Comparison of ENCODE assay signal across 1 cellular context in the genomic region with DNA sequence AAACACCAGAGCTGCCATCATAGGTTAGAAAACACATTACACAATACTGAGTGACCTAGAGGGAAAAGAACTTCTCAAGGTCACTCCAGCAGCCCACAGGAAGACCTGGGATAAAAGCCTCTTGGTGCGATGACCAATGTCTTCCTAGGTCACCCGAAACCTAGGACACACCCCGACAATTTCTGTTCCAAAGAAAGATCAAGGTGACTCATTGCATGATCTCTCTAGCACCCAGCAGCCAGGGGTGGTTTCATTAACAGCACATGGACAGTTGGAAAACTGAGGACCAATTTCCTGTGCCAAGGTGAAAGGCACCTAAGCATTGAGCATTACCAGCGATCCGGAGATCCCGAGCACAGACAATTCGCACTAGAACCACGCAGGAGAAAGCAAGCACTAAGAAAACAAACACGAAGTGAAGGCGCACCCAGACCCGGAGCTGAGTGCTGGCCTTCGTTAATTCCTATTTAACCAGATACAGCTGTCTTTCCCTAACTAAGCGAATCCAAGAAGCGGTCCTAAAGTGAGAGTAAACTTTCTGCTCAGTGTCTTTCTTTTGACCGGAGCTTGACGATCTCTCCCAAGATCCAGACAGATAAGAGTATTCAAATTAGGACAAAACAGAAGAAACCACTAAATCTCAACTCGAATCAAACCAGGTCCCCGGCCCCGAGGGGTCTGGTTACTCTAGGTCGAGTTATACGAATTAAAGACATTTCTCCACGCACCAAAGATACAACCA.
TF ChIP-seq lines count a peak whose summit lies in the region.

No MANE protein-coding gene starts in this region.

TF ChIP-seq in HCT116, 20 proteins besides CTCF, POLR2A, EP300 and RAD21 (continued from another document):
- TF ChIP-seq, protein P1, sequence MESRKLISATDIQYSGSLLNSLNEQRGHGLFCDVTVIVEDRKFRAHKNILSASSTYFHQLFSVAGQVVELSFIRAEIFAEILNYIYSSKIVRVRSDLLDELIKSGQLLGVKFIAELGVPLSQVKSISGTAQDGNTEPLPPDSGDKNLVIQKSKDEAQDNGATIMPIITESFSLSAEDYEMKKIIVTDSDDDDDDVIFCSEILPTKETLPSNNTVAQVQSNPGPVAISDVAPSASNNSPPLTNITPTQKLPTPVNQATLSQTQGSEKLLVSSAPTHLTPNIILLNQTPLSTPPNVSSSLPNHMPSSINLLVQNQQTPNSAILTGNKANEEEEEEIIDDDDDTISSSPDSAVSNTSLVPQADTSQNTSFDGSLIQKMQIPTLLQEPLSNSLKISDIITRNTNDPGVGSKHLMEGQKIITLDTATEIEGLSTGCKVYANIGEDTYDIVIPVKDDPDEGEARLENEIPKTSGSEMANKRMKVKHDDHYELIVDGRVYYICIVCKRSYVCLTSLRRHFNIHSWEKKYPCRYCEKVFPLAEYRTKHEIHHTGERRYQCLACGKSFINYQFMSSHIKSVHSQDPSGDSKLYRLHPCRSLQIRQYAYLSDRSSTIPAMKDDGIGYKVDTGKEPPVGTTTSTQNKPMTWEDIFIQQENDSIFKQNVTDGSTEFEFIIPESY (IDR thresholded peaks at IDR 0.05; ENCODE audit: extremely low read depth, insufficient replicate concordance, low read length), result no peak
- TF ChIP-seq FOSL1 (IDR thresholded peaks at IDR 0.05; ENCODE audit: low read depth) (peak; percentile 38; the same call in 1 of the 2 replicates), ELF1 (IDR thresholded peaks at IDR 0.05; ENCODE audit: borderline replicate concordance, low read depth) (no peak), REST (IDR thresholded peaks at IDR 0.05; ENCODE audit: low read depth) (no peak), TCF7L2 (IDR thresholded peaks at IDR 0.05; ENCODE audit: borderline replicate concordance, extremely low read depth, insufficient read depth, insufficient read length) (peak; percentile 55), YY1 (IDR thresholded peaks at IDR 0.05; ENCODE audit: extremely low read depth, insufficient replicate concordance, low read depth, low read length) (no peak), SP1 (IDR thresholded peaks at IDR 0.05; ENCODE audit: low read depth) (no peak), EGR1 (IDR thresholded peaks at IDR 0.05; ENCODE audit: low read depth) (no peak), CEBPB (IDR thresholded peaks at IDR 0.05; ENCODE audit: low read depth) (0 out of 2 replicates have a peak, but pooled peaks have one; percentile 22), MAX (IDR thresholded peaks at IDR 0.05) (0 out of 2 replicates have a peak, but pooled peaks have one; percentile 32), EZH2phosphoT487 (IDR thresholded peaks at IDR 0.05; ENCODE audit: borderline replicate concordance) (no peak), SRF (IDR thresholded peaks at IDR 0.05; ENCODE audit: low read depth) (no peak), SIN3A (IDR thresholded peaks at IDR 0.05; ENCODE audit: low read depth) (no peak), ZNF274 (IDR thresholded peaks at IDR 0.05; ENCODE audit: low read depth, low read length) (no peak), EZH2 (IDR thresholded peaks at IDR 0.05) (no peak), ZFX (IDR thresholded peaks at IDR 0.05) (no peak)
- TF ChIP-seq, protein P2, sequence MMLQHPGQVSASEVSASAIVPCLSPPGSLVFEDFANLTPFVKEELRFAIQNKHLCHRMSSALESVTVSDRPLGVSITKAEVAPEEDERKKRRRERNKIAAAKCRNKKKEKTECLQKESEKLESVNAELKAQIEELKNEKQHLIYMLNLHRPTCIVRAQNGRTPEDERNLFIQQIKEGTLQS (IDR thresholded peaks at IDR 0.05), result no peak
